In genomic region chr17:73693016-73693545, GRCh38 we compare ENCODE assay signal across 27 cellular contexts. TPM values are rescaled to one million over a fixed set of nuclear protein-coding genes. Genes with fewer than 3 reads are reported as not detected.
"Had no signal": no experiment of that assay in that cellular context is flagged by ENCODE, and none has a peak within 500 bp of the region (broad histone marks: within the 10 kb centered on the region; RNA-seq: fewer than 3 reads in every experiment).

No MANE protein-coding gene starts in this region.

- H3K27ac Mint-ChIP-seq: activated CD4-positive, alpha-beta T cell treated with anti-CD3 and anti-CD28 coated beads, Interleukin-2, amount 10 ng/mL, durations not matched to agents 24 days and 14 days; activated CD8-positive, alpha-beta T cell treated with anti-CD3 and anti-CD28 coated beads for 36 hours; activated T-helper 17 cell treated with anti-CD3 and anti-CD28 coated beads, Interleukin-2, amount 50 U/mL, for 72 hours; naive thymus-derived CD8-positive, alpha-beta T cell; progenitor cell of endocrine pancreas; stimulated activated naive B cell treated with anti-CD40 and anti-IgM and Interleukin-4, amounts not matched to agents 10 μg/mL and 1 μg/mL and 100 μg/mL, for 72 hours; T-helper 17 cell had no signal

- H3K4me1 ChIP-seq: gastroesophageal sphincter, sigmoid colon, stomach, thyroid gland, upper lobe of right lung had no signal

- H3K36me3 Mint-ChIP-seq: activated naive CD4-positive, alpha-beta T cell treated with anti-CD3 and anti-CD28 coated beads, Interleukin-2, amount 50 U/mL, for 72 hours; naive thymus-derived CD8-positive, alpha-beta T cell; stimulated activated naive B cell treated with anti-CD40 and anti-IgM and Interleukin-4, amounts not matched to agents 10 μg/mL and 1 μg/mL and 100 μg/mL, for 72 hours had no signal

- H3K27me3 ChIP-seq: hepatocyte, neutrophil, ovary, sigmoid colon, thyroid gland, upper lobe of right lung had no signal

- H3K4me3 ChIP-seq: gastroesophageal sphincter, hepatocyte, ovary, sigmoid colon, stomach, thyroid gland, upper lobe of right lung had no signal

- DNase-seq: activated CD4-positive, alpha-beta T cell treated with anti-CD3 and anti-CD28 coated beads, Interleukin-2, amount 10 ng/mL, durations not matched to agents 24 days and 14 days; activated CD4-positive, CD25-positive, alpha-beta regulatory T cell treated with anti-CD3 and anti-CD28 coated beads, Interleukin-2, amount 50 U/mL, for 72 hours; activated CD8-positive, alpha-beta T cell treated with anti-CD3 and anti-CD28 coated beads for 36 hours; activated naive CD4-positive, alpha-beta T cell; activated T-cell treated with anti-CD3 and anti-CD28 coated beads, Interleukin-2, amount 50 U/mL, for 4 hours; effector memory CD4-positive, alpha-beta T cell; erythroblast; left cardiac atrium; midbrain; naive thymus-derived CD8-positive, alpha-beta T cell; ovary; sigmoid colon; small intestine; stimulated activated CD4-positive, alpha-beta T cell treated with anti-CD3 and anti-CD28 coated beads, Interleukin-15, amount 100 ng/mL, for 24 hours; stimulated activated CD4-positive, alpha-beta T cell treated with anti-CD3 and anti-CD28 coated beads, Interleukin-2, amount 100 ng/mL, for 24 hours; stimulated activated naive B cell treated with anti-CD40 and anti-IgM and Interleukin-4, amounts not matched to agents 10 μg/mL and 1 μg/mL and 100 μg/mL, for 72 hours; stomach; T-helper 17 cell; thyroid gland; upper lobe of right lung had no signal

- H3K79me2 ChIP-seq: hepatocyte had no signal

- H3K4me2 ChIP-seq: hepatocyte had no signal

- ATAC-seq: activated CD8-positive, alpha-beta T cell treated with anti-CD3 and anti-CD28 coated beads for 36 hours; activated naive CD4-positive, alpha-beta T cell treated with anti-CD3 and anti-CD28 coated beads, Interleukin-2, amount 50 U/mL, for 72 hours; activated T-cell treated with anti-CD3 and anti-CD28 coated beads, Interleukin-2, amount 50 U/mL, for 4 hours; activated T-helper 17 cell treated with anti-CD3 and anti-CD28 coated beads, Interleukin-2, amount 50 U/mL, for 72 hours; gastroesophageal sphincter; left cardiac atrium; naive thymus-derived CD8-positive, alpha-beta T cell; stimulated activated naive B cell treated with anti-CD40 and anti-IgM and Interleukin-4, amounts not matched to agents 10 μg/mL and 1 μg/mL and 100 μg/mL, for 72 hours; T-helper 17 cell; upper lobe of right lung had no signal

- H3K9me3 ChIP-seq: neutrophil, ovary, sigmoid colon, stomach, thyroid gland, upper lobe of right lung had no signal

- H3K27me3 Mint-ChIP-seq: activated CD4-positive, alpha-beta T cell treated with anti-CD3 and anti-CD28 coated beads, Interleukin-2, amount 10 ng/mL, durations not matched to agents 24 days and 14 days; activated CD8-positive, alpha-beta T cell treated with anti-CD3 and anti-CD28 coated beads for 36 hours; activated T-helper 17 cell treated with anti-CD3 and anti-CD28 coated beads, Interleukin-2, amount 50 U/mL, for 72 hours; naive thymus-derived CD8-positive, alpha-beta T cell had no signal

- H3K4me3 Mint-ChIP-seq: activated CD4-positive, alpha-beta T cell treated with anti-CD3 and anti-CD28 coated beads, Interleukin-2, amount 10 ng/mL, durations not matched to agents 24 days and 14 days; activated CD8-positive, alpha-beta T cell treated with anti-CD3 and anti-CD28 coated beads for 36 hours; activated T-cell treated with anti-CD3 and anti-CD28 coated beads, Interleukin-2, amount 50 U/mL, for 4 hours; activated T-helper 17 cell treated with anti-CD3 and anti-CD28 coated beads, Interleukin-2, amount 50 U/mL, for 72 hours; naive thymus-derived CD8-positive, alpha-beta T cell; stimulated activated naive B cell treated with anti-CD40 and anti-IgM and Interleukin-4, amounts not matched to agents 10 μg/mL and 1 μg/mL and 100 μg/mL, for 72 hours; T-helper 17 cell had no signal

- H3K9me3 Mint-ChIP-seq: activated T-helper 17 cell treated with anti-CD3 and anti-CD28 coated beads, Interleukin-2, amount 50 U/mL, for 72 hours had no signal

- H3K4me1 Mint-ChIP-seq: activated T-helper 17 cell treated with anti-CD3 and anti-CD28 coated beads, Interleukin-2, amount 50 U/mL, for 72 hours; stimulated activated naive B cell treated with anti-CD40 and anti-IgM and Interleukin-4, amounts not matched to agents 10 μg/mL and 1 μg/mL and 100 μg/mL, for 72 hours had no signal

- H3K27ac ChIP-seq: gastroesophageal sphincter, hepatocyte, neutrophil, ovary, sigmoid colon, stomach, thyroid gland, upper lobe of right lung had no signal

- H3K36me3 ChIP-seq: gastroesophageal sphincter, neutrophil, ovary, sigmoid colon, stomach, thyroid gland, upper lobe of right lung had no signal

- H2AFZ ChIP-seq: hepatocyte had no signal

RNA-seq across cellular contexts. Expression of gene SDK2, which starts 48.8 kb away (rescaled TPM):
- total RNA-seq: dermis microvascular lymphatic vessel endothelial cell had no signal
